ENCODE assay signal across 1 cellular context in genomic region chr6:48110436-48111142, GRCh38.
TF ChIP-seq lines count a peak whose summit lies in the region.

No MANE protein-coding gene starts in this region.

TF ChIP-seq in GM23338, 12 proteins besides CTCF, POLR2A, EP300 and RAD21 (continued from another document):
- TF ChIP-seq ZNF462 (CRISPR knock-in tag; IDR thresholded peaks at IDR 0.05), result no peak
- no peak for TF ChIP-seq ZNF114 (CRISPR knock-in tag; IDR thresholded peaks at IDR 0.05)
- no peak for TF ChIP-seq NANOG (IDR thresholded peaks at IDR 0.05; ENCODE audit: borderline replicate concordance)
- no peak for TF ChIP-seq CREB1 (CRISPR knock-in tag; IDR thresholded peaks at IDR 0.05; ENCODE audit: low read depth)
- TF ChIP-seq ETS1 (IDR thresholded peaks at IDR 0.05), result no peak
